ENCODE assay signal across 36 cellular contexts in genomic region chr12:52414936-52415335, GRCh38. TPM values are rescaled to one million over a fixed set of nuclear protein-coding genes. Genes with fewer than 3 reads are reported as not detected.
"Had no signal": no experiment of that assay in that cellular context is flagged by ENCODE, and none has a peak within 500 bp of the region (broad histone marks: within the 10 kb centered on the region; RNA-seq: fewer than 3 reads in every experiment).

No MANE protein-coding gene starts in this region.

- H3K36me3 Mint-ChIP-seq: activated CD4-positive, alpha-beta memory T cell treated with anti-CD3 and anti-CD28 coated beads for 36 hours; activated CD8-positive, alpha-beta memory T cell treated with anti-CD3 and anti-CD28 coated beads, Interleukin-2, amount 10 ng/mL, durations not matched to agents 7 days and 5 days; activated naive CD4-positive, alpha-beta T cell treated with anti-CD3 and anti-CD28 coated beads, Interleukin-2, amount 50 U/mL, for 24 hours; activated naive CD8-positive, alpha-beta T cell treated with anti-CD3 and anti-CD28 coated beads for 36 hours; brain had no signal

- H3K4me3 ChIP-seq: adrenal gland, ascending aorta, heart left ventricle had no signal

- H3K36me3 ChIP-seq: adrenal gland, ascending aorta, heart left ventricle had no signal

- H3K27me3 ChIP-seq: adrenal gland, ascending aorta, heart left ventricle had no signal

- H3K27ac ChIP-seq: ascending aorta had no signal

- H3K27ac Mint-ChIP-seq: activated CD4-positive, alpha-beta memory T cell treated with anti-CD3 and anti-CD28 coated beads for 36 hours; activated CD4-positive, alpha-beta T cell treated with anti-CD3 and anti-CD28 coated beads for 36 hours; activated CD4-positive, alpha-beta T cell treated with anti-CD3 and anti-CD28 coated beads, Interleukin-2, amount 10 ng/mL, durations not matched to agents 24 days and 14 days; activated CD8-positive, alpha-beta memory T cell treated with anti-CD3 and anti-CD28 coated beads, Interleukin-2, amount 10 ng/mL, durations not matched to agents 7 days and 5 days; activated CD8-positive, alpha-beta T cell treated with anti-CD3 and anti-CD28 coated beads, Interleukin-2, amount 10 ng/mL, durations not matched to agents 7 days and 5 days; activated naive CD4-positive, alpha-beta T cell treated with anti-CD3 and anti-CD28 coated beads for 36 hours; activated naive CD4-positive, alpha-beta T cell treated with anti-CD3 and anti-CD28 coated beads, Interleukin-2, amount 50 U/mL, for 24 hours; activated naive CD8-positive, alpha-beta T cell treated with anti-CD3 and anti-CD28 coated beads for 36 hours; activated naive CD8-positive, alpha-beta T cell treated with anti-CD3 and anti-CD28 coated beads, Interleukin-2, amount 50 U/mL, for 24 hours; activated T-helper 1 cell treated with anti-CD3 and anti-CD28 coated beads, Interleukin-12 subunit alpha, Interleukin-12 subunit beta, Interleukin-2, Interleukin-4 antibody, amounts not matched to agents 30 ng/mL and 10 ng/mL and 1 ng/mL, durations not matched to agents 14 hours and 24 hours and 36 hours; activated T-helper 2 cell treated with anti-CD3 and anti-CD28 coated beads, Interferon-gamma antibody, Interleukin-2, Interleukin-4, amounts not matched to agents 10 μg/mL and 5 μg/mL and 100 μg/mL, durations not matched to agents 14 hours and 24 hours and 36 hours; brain; endodermal cell had no signal

- H3K9me3 ChIP-seq: adrenal gland, ascending aorta, heart left ventricle had no signal

- H3K4me1 ChIP-seq: adrenal gland, ascending aorta had no signal

- H3K4me1 Mint-ChIP-seq: activated CD4-positive, alpha-beta T cell treated with anti-CD3 and anti-CD28 coated beads for 36 hours; activated CD4-positive, alpha-beta T cell treated with anti-CD3 and anti-CD28 coated beads, Interleukin-2, amount 10 ng/mL, durations not matched to agents 24 days and 14 days; activated naive CD4-positive, alpha-beta T cell treated with anti-CD3 and anti-CD28 coated beads, Interleukin-2, amount 50 U/mL, for 24 hours; activated naive CD8-positive, alpha-beta T cell treated with anti-CD3 and anti-CD28 coated beads for 36 hours had no signal

- H3K9me3 Mint-ChIP-seq: activated CD4-positive, alpha-beta memory T cell treated with anti-CD3 and anti-CD28 coated beads for 36 hours; activated CD4-positive, alpha-beta T cell treated with anti-CD3 and anti-CD28 coated beads, Interleukin-2, amount 10 ng/mL, durations not matched to agents 24 days and 14 days; activated naive CD4-positive, alpha-beta T cell treated with anti-CD3 and anti-CD28 coated beads for 36 hours; activated naive CD4-positive, alpha-beta T cell treated with anti-CD3 and anti-CD28 coated beads, Interleukin-2, amount 50 U/mL, for 24 hours; activated naive CD8-positive, alpha-beta T cell treated with anti-CD3 and anti-CD28 coated beads for 36 hours; activated naive CD8-positive, alpha-beta T cell treated with anti-CD3 and anti-CD28 coated beads, Interleukin-2, amount 50 U/mL, for 24 hours; activated T-helper 1 cell treated with anti-CD3 and anti-CD28 coated beads, Interleukin-12 subunit alpha, Interleukin-12 subunit beta, Interleukin-2, Interleukin-4 antibody, amounts not matched to agents 30 ng/mL and 10 ng/mL and 1 ng/mL, durations not matched to agents 14 hours and 24 hours and 36 hours; activated T-helper 2 cell treated with anti-CD3 and anti-CD28 coated beads, Interferon-gamma antibody, Interleukin-2, Interleukin-4, amounts not matched to agents 10 μg/mL and 5 μg/mL and 100 μg/mL, durations not matched to agents 14 hours and 24 hours and 36 hours; brain had no signal

- H3K4me3 Mint-ChIP-seq: activated CD4-positive, alpha-beta memory T cell treated with anti-CD3 and anti-CD28 coated beads for 36 hours; activated CD4-positive, alpha-beta T cell treated with anti-CD3 and anti-CD28 coated beads for 36 hours; activated CD4-positive, alpha-beta T cell treated with anti-CD3 and anti-CD28 coated beads, Interleukin-2, amount 10 ng/mL, durations not matched to agents 24 days and 14 days; activated CD8-positive, alpha-beta memory T cell treated with anti-CD3 and anti-CD28 coated beads, Interleukin-2, amount 10 ng/mL, durations not matched to agents 7 days and 5 days; activated CD8-positive, alpha-beta T cell treated with anti-CD3 and anti-CD28 coated beads, Interleukin-2, amount 10 ng/mL, durations not matched to agents 7 days and 5 days; activated naive CD4-positive, alpha-beta T cell treated with anti-CD3 and anti-CD28 coated beads for 36 hours; activated naive CD4-positive, alpha-beta T cell treated with anti-CD3 and anti-CD28 coated beads, Interleukin-2, amount 50 U/mL, for 24 hours; activated naive CD8-positive, alpha-beta T cell treated with anti-CD3 and anti-CD28 coated beads for 36 hours; activated naive CD8-positive, alpha-beta T cell treated with anti-CD3 and anti-CD28 coated beads, Interleukin-2, amount 50 U/mL, for 24 hours; activated T-helper 1 cell treated with anti-CD3 and anti-CD28 coated beads, Interleukin-12 subunit alpha, Interleukin-12 subunit beta, Interleukin-2, Interleukin-4 antibody, amounts not matched to agents 30 ng/mL and 10 ng/mL and 1 ng/mL, durations not matched to agents 14 hours and 24 hours and 36 hours; brain; endodermal cell had no signal

- DNase-seq: activated CD4-positive, alpha-beta memory T cell treated with anti-CD3 and anti-CD28 coated beads for 36 hours; activated CD4-positive, alpha-beta T cell treated with anti-CD3 and anti-CD28 coated beads for 36 hours; activated CD4-positive, alpha-beta T cell treated with anti-CD3 and anti-CD28 coated beads, Interleukin-2, amount 10 ng/mL, durations not matched to agents 24 days and 14 days; activated CD4-positive, CD25-positive, alpha-beta regulatory T cell; activated CD4-positive, CD25-positive, alpha-beta regulatory T cell treated with anti-CD3 and anti-CD28 coated beads, Interleukin-2, amount 50 U/mL, for 72 hours; activated CD8-positive, alpha-beta memory T cell treated with anti-CD3 and anti-CD28 coated beads, Interleukin-2, amount 10 ng/mL, durations not matched to agents 7 days and 5 days; activated CD8-positive, alpha-beta memory T cell treated with anti-CD3 and anti-CD28 coated beads, Interleukin-2, amount 50 U/mL, for 4 hours; activated CD8-positive, alpha-beta T cell treated with anti-CD3 and anti-CD28 coated beads, Interleukin-2, amount 10 ng/mL, durations not matched to agents 7 days and 5 days; activated effector memory CD4-positive, alpha-beta T cell treated with anti-CD3 and anti-CD28 coated beads, Interleukin-2, amount 50 U/mL, for 16 hours; activated naive CD4-positive, alpha-beta T cell treated with anti-CD3 and anti-CD28 coated beads for 36 hours; activated naive CD8-positive, alpha-beta T cell treated with anti-CD3 and anti-CD28 coated beads for 36 hours; activated naive CD8-positive, alpha-beta T cell treated with anti-CD3 and anti-CD28 coated beads, Interleukin-2, amount 50 U/mL, for 24 hours; activated T-cell treated with anti-CD3 and anti-CD28 coated beads, Interleukin-2, amount 50 U/mL, for 1 hour; activated T-cell treated with anti-CD3 and anti-CD28 coated beads, Interleukin-2, amount 50 U/mL, for 48 hours; adrenal gland; caudate nucleus; cortex of kidney; effector memory CD4-positive, alpha-beta T cell; endodermal cell; foreskin melanocyte; glutamatergic neuron; heart left ventricle; T-helper 2 cell had no signal

- H3K27me3 Mint-ChIP-seq: activated CD4-positive, alpha-beta T cell treated with anti-CD3 and anti-CD28 coated beads for 36 hours; activated CD4-positive, alpha-beta T cell treated with anti-CD3 and anti-CD28 coated beads, Interleukin-2, amount 10 ng/mL, durations not matched to agents 24 days and 14 days; activated naive CD8-positive, alpha-beta T cell treated with anti-CD3 and anti-CD28 coated beads for 36 hours; brain had no signal

RNA-seq across cellular contexts. Expression of gene KRT82, which starts 8.8 kb away (rescaled TPM):
- total RNA-seq: activated CD4-positive, alpha-beta memory T cell treated with anti-CD3 and anti-CD28 coated beads for 36 hours; activated CD4-positive, alpha-beta T cell treated with anti-CD3 and anti-CD28 coated beads for 36 hours; activated CD4-positive, alpha-beta T cell treated with anti-CD3 and anti-CD28 coated beads, Interleukin-2, amount 10 ng/mL, durations not matched to agents 24 days and 14 days; activated CD8-positive, alpha-beta memory T cell treated with anti-CD3 and anti-CD28 coated beads for 36 hours; activated CD8-positive, alpha-beta memory T cell treated with anti-CD3 and anti-CD28 coated beads, Interleukin-2, amount 10 ng/mL, durations not matched to agents 7 days and 5 days; activated CD8-positive, alpha-beta T cell treated with anti-CD3 and anti-CD28 coated beads, Interleukin-2, amount 10 ng/mL, durations not matched to agents 7 days and 5 days; activated naive CD4-positive, alpha-beta T cell treated with anti-CD3 and anti-CD28 coated beads for 36 hours; activated naive CD8-positive, alpha-beta T cell treated with anti-CD3 and anti-CD28 coated beads for 36 hours; activated T-helper 1 cell treated with anti-CD3 and anti-CD28 coated beads, Interleukin-12 subunit alpha, Interleukin-12 subunit beta, Interleukin-2, Interleukin-4 antibody, amounts not matched to agents 30 ng/mL and 10 ng/mL and 1 ng/mL, durations not matched to agents 14 hours and 24 hours and 36 hours; activated T-helper 2 cell treated with anti-CD3 and anti-CD28 coated beads, Interferon-gamma antibody, Interleukin-2, Interleukin-4, amounts not matched to agents 10 μg/mL and 5 μg/mL and 100 μg/mL, durations not matched to agents 14 hours and 24 hours and 36 hours; adrenal gland; ascending aorta; chondrocyte; dermis microvascular lymphatic vessel endothelial cell; endodermal cell; epithelial cell of proximal tubule; esophagus mucosa; fibroblast of lung; fibroblast of villous mesenchyme; heart left ventricle; T-helper 1 cell treated with Interleukin-12 subunit alpha and Interleukin-12 subunit beta and Interleukin-4 antibody, amounts not matched to agents 30 ng/mL and 1 ng/mL, for 36 hours had no signal
- polyA plus RNA-seq: adrenal gland, fibroblast of lung, heart left ventricle had no signal

RNA-seq across cellular contexts. Expression of gene KRT75, which starts 19.2 kb away (rescaled TPM):
- total RNA-seq: activated CD4-positive, alpha-beta memory T cell treated with anti-CD3 and anti-CD28 coated beads for 36 hours; activated CD4-positive, alpha-beta T cell treated with anti-CD3 and anti-CD28 coated beads for 36 hours; activated CD4-positive, alpha-beta T cell treated with anti-CD3 and anti-CD28 coated beads, Interleukin-2, amount 10 ng/mL, durations not matched to agents 24 days and 14 days; activated CD8-positive, alpha-beta memory T cell treated with anti-CD3 and anti-CD28 coated beads for 36 hours; activated CD8-positive, alpha-beta memory T cell treated with anti-CD3 and anti-CD28 coated beads, Interleukin-2, amount 10 ng/mL, durations not matched to agents 7 days and 5 days; activated CD8-positive, alpha-beta T cell treated with anti-CD3 and anti-CD28 coated beads, Interleukin-2, amount 10 ng/mL, durations not matched to agents 7 days and 5 days; activated naive CD4-positive, alpha-beta T cell treated with anti-CD3 and anti-CD28 coated beads for 36 hours; activated naive CD8-positive, alpha-beta T cell treated with anti-CD3 and anti-CD28 coated beads for 36 hours; activated T-helper 1 cell treated with anti-CD3 and anti-CD28 coated beads, Interleukin-12 subunit alpha, Interleukin-12 subunit beta, Interleukin-2, Interleukin-4 antibody, amounts not matched to agents 30 ng/mL and 10 ng/mL and 1 ng/mL, durations not matched to agents 14 hours and 24 hours and 36 hours; activated T-helper 2 cell treated with anti-CD3 and anti-CD28 coated beads, Interferon-gamma antibody, Interleukin-2, Interleukin-4, amounts not matched to agents 10 μg/mL and 5 μg/mL and 100 μg/mL, durations not matched to agents 14 hours and 24 hours and 36 hours; adrenal gland; ascending aorta; chondrocyte; dermis microvascular lymphatic vessel endothelial cell; endodermal cell; epithelial cell of proximal tubule; fibroblast of lung; fibroblast of villous mesenchyme; heart left ventricle; T-helper 1 cell treated with Interleukin-12 subunit alpha and Interleukin-12 subunit beta and Interleukin-4 antibody, amounts not matched to agents 30 ng/mL and 1 ng/mL, for 36 hours had no signal
- polyA plus RNA-seq: adrenal gland, fibroblast of lung, heart left ventricle had no signal

RNA-seq across cellular contexts. Expression of gene KRT84, which starts 29.5 kb away (rescaled TPM):
- total RNA-seq: activated CD4-positive, alpha-beta memory T cell treated with anti-CD3 and anti-CD28 coated beads for 36 hours; activated CD4-positive, alpha-beta T cell treated with anti-CD3 and anti-CD28 coated beads for 36 hours; activated CD4-positive, alpha-beta T cell treated with anti-CD3 and anti-CD28 coated beads, Interleukin-2, amount 10 ng/mL, durations not matched to agents 24 days and 14 days; activated CD8-positive, alpha-beta memory T cell treated with anti-CD3 and anti-CD28 coated beads for 36 hours; activated CD8-positive, alpha-beta memory T cell treated with anti-CD3 and anti-CD28 coated beads, Interleukin-2, amount 10 ng/mL, durations not matched to agents 7 days and 5 days; activated CD8-positive, alpha-beta T cell treated with anti-CD3 and anti-CD28 coated beads, Interleukin-2, amount 10 ng/mL, durations not matched to agents 7 days and 5 days; activated naive CD4-positive, alpha-beta T cell treated with anti-CD3 and anti-CD28 coated beads for 36 hours; activated naive CD8-positive, alpha-beta T cell treated with anti-CD3 and anti-CD28 coated beads for 36 hours; activated T-helper 1 cell treated with anti-CD3 and anti-CD28 coated beads, Interleukin-12 subunit alpha, Interleukin-12 subunit beta, Interleukin-2, Interleukin-4 antibody, amounts not matched to agents 30 ng/mL and 10 ng/mL and 1 ng/mL, durations not matched to agents 14 hours and 24 hours and 36 hours; activated T-helper 2 cell treated with anti-CD3 and anti-CD28 coated beads, Interferon-gamma antibody, Interleukin-2, Interleukin-4, amounts not matched to agents 10 μg/mL and 5 μg/mL and 100 μg/mL, durations not matched to agents 14 hours and 24 hours and 36 hours; adrenal gland; ascending aorta; chondrocyte; dermis microvascular lymphatic vessel endothelial cell; endodermal cell; epithelial cell of proximal tubule; esophagus mucosa; fibroblast of lung; fibroblast of villous mesenchyme; heart left ventricle; T-helper 1 cell treated with Interleukin-12 subunit alpha and Interleukin-12 subunit beta and Interleukin-4 antibody, amounts not matched to agents 30 ng/mL and 1 ng/mL, for 36 hours had no signal
- polyA plus RNA-seq: adrenal gland, fibroblast of lung, heart left ventricle had no signal

RNA-seq across cellular contexts. Expression of gene KRT6B, which starts 37.0 kb away (rescaled TPM):
- total RNA-seq: activated CD4-positive, alpha-beta memory T cell treated with anti-CD3 and anti-CD28 coated beads for 36 hours; activated CD4-positive, alpha-beta T cell treated with anti-CD3 and anti-CD28 coated beads for 36 hours; activated CD4-positive, alpha-beta T cell treated with anti-CD3 and anti-CD28 coated beads, Interleukin-2, amount 10 ng/mL, durations not matched to agents 24 days and 14 days; activated CD8-positive, alpha-beta memory T cell treated with anti-CD3 and anti-CD28 coated beads for 36 hours; activated CD8-positive, alpha-beta memory T cell treated with anti-CD3 and anti-CD28 coated beads, Interleukin-2, amount 10 ng/mL, durations not matched to agents 7 days and 5 days; activated CD8-positive, alpha-beta T cell treated with anti-CD3 and anti-CD28 coated beads, Interleukin-2, amount 10 ng/mL, durations not matched to agents 7 days and 5 days; activated naive CD4-positive, alpha-beta T cell treated with anti-CD3 and anti-CD28 coated beads for 36 hours; activated naive CD8-positive, alpha-beta T cell treated with anti-CD3 and anti-CD28 coated beads for 36 hours; activated T-helper 1 cell treated with anti-CD3 and anti-CD28 coated beads, Interleukin-12 subunit alpha, Interleukin-12 subunit beta, Interleukin-2, Interleukin-4 antibody, amounts not matched to agents 30 ng/mL and 10 ng/mL and 1 ng/mL, durations not matched to agents 14 hours and 24 hours and 36 hours; activated T-helper 2 cell treated with anti-CD3 and anti-CD28 coated beads, Interferon-gamma antibody, Interleukin-2, Interleukin-4, amounts not matched to agents 10 μg/mL and 5 μg/mL and 100 μg/mL, durations not matched to agents 14 hours and 24 hours and 36 hours; chondrocyte; dermis microvascular lymphatic vessel endothelial cell; endodermal cell; epithelial cell of proximal tubule; fibroblast of lung; fibroblast of villous mesenchyme; heart left ventricle; T-helper 1 cell treated with Interleukin-12 subunit alpha and Interleukin-12 subunit beta and Interleukin-4 antibody, amounts not matched to agents 30 ng/mL and 1 ng/mL, for 36 hours had no signal
- polyA plus RNA-seq: heart left ventricle had no signal

RNA-seq across cellular contexts. Expression of gene KRT85, which starts 47.7 kb away (rescaled TPM):
- total RNA-seq: activated CD4-positive, alpha-beta memory T cell treated with anti-CD3 and anti-CD28 coated beads for 36 hours; activated CD4-positive, alpha-beta T cell treated with anti-CD3 and anti-CD28 coated beads for 36 hours; activated CD4-positive, alpha-beta T cell treated with anti-CD3 and anti-CD28 coated beads, Interleukin-2, amount 10 ng/mL, durations not matched to agents 24 days and 14 days; activated CD8-positive, alpha-beta memory T cell treated with anti-CD3 and anti-CD28 coated beads for 36 hours; activated CD8-positive, alpha-beta memory T cell treated with anti-CD3 and anti-CD28 coated beads, Interleukin-2, amount 10 ng/mL, durations not matched to agents 7 days and 5 days; activated CD8-positive, alpha-beta T cell treated with anti-CD3 and anti-CD28 coated beads, Interleukin-2, amount 10 ng/mL, durations not matched to agents 7 days and 5 days; activated naive CD4-positive, alpha-beta T cell treated with anti-CD3 and anti-CD28 coated beads for 36 hours; activated naive CD8-positive, alpha-beta T cell treated with anti-CD3 and anti-CD28 coated beads for 36 hours; activated T-helper 1 cell treated with anti-CD3 and anti-CD28 coated beads, Interleukin-12 subunit alpha, Interleukin-12 subunit beta, Interleukin-2, Interleukin-4 antibody, amounts not matched to agents 30 ng/mL and 10 ng/mL and 1 ng/mL, durations not matched to agents 14 hours and 24 hours and 36 hours; activated T-helper 2 cell treated with anti-CD3 and anti-CD28 coated beads, Interferon-gamma antibody, Interleukin-2, Interleukin-4, amounts not matched to agents 10 μg/mL and 5 μg/mL and 100 μg/mL, durations not matched to agents 14 hours and 24 hours and 36 hours; adrenal gland; ascending aorta; chondrocyte; dermis microvascular lymphatic vessel endothelial cell; endodermal cell; epithelial cell of proximal tubule; esophagus mucosa; fibroblast of lung; fibroblast of villous mesenchyme; heart left ventricle; T-helper 1 cell treated with Interleukin-12 subunit alpha and Interleukin-12 subunit beta and Interleukin-4 antibody, amounts not matched to agents 30 ng/mL and 1 ng/mL, for 36 hours had no signal
- polyA plus RNA-seq: adrenal gland, fibroblast of lung, heart left ventricle had no signal
